In the genomic region with DNA sequence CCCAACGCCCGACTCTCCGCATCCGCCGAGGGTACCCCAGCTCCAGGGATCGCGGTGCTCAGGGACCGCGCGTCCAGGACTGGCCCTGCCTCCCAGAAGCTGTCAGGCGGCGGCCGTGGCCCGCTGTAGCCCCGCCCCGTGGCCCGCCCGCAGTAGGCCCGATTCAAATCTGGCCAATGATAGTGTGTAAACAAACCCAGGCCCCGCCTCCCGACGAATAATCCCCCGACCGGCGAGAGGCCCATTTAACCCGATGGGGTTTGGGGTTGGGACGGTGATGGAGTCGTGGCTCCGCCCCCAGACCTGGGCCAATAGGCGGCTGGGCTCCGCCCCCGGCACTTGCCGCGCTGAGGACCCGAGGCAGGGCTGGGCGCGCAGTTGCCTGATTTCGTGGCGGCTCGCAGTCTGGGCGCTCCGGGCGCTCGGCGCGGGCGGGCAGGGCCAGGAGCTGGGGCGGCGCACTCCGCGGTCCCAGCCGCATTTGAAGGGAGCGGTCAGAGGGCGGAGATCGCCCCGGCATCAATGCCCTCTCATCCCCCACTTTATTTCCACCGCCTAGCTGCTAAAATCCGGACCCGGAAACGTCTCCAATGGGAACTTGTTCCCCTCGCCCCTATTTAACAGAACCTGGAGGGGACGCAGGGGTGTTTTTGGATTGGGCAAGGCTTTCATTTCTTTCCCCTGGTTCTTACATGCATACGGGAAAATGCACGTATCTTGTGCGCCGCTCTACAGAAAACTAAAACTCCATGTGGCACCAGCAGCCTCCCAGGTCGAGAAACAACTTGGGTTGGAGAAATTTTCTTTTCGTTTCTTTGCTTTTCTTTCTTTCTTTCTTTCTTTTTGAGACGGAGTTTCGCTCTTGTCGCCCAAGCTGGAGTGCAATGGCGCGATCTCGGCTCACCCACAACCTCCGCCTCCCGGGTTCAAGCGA, we compare ENCODE assay signal across 8 cellular contexts. TPM values are rescaled to one million over a fixed set of nuclear protein-coding genes. Genes with fewer than 3 reads are reported as not detected.
DNase-seq lines count a peak whose midpoint lies in the region; ATAC-seq, FAIRE-seq and TF ChIP-seq lines count a peak whose summit lies in the region.

No MANE protein-coding gene starts in this region.

- ATAC-seq in GM18907 (IDR thresholded peaks at IDR 0.05; ENCODE audit: unreplicated experiment) (peak; percentile 91), HG03139 (IDR thresholded peaks at IDR 0.05; ENCODE audit: unreplicated experiment) (peak; percentile 94)

- FAIRE-seq in bronchial epithelial cell (lab: Jason Lieb, UNC) (no peak), small intestine (lab: Jason Lieb, UNC) (no peak)

- H3K27ac ChIP-seq in AG04450 (ENCODE audit: low read depth, low read length): peak overlapping the region; percentile 77
- H3K27ac ChIP-seq in WERI-Rb-1: peak overlapping the region; percentile 56
- H3K27ac ChIP-seq in small intestine (ENCODE audit: low read depth in 1 of 2, low read length in 1 of 2): peak overlapping the region; percentile 96

- no peak for TF ChIP-seq CTCF in AG04450 (IDR thresholded peaks at IDR 0.05; ENCODE audit: low read depth, low read length)
- TF ChIP-seq CTCF in WERI-Rb-1 (IDR thresholded peaks at IDR 0.05; ENCODE audit: low read depth, low read length): no peak
- TF ChIP-seq CTCF in bronchial epithelial cell (IDR thresholded peaks at IDR 0.05; ENCODE audit: insufficient read depth, low read length, severe bottlenecking): no peak

- H3K36me3 ChIP-seq in WERI-Rb-1 (no peaks in the 10 kb centered on the region), bronchial epithelial cell (ENCODE audit: control insufficient read depth, insufficient read depth, low read length) (no peaks in the 10 kb centered on the region), small intestine (ENCODE audit: control insufficient read depth in 2 of 2, insufficient read depth in 2 of 2, low read length in 2 of 2) (no peaks in the 10 kb centered on the region)

- CTCF ChIA-PET in AG04450 (lab: Charles Lee): interaction anchor here (1.2 kb wide), 1 partner anchor 85 kb away, joined by 9 read pairs; a partner anchor contains a TSS

- WGBS in small intestine, 3 donors: 2 to 3% (median 2%) methylated on average over 65 to 77 of the region's 77 CpGs

- no peaks in the 10 kb centered on the region for H3K4me1 ChIP-seq in small intestine (ENCODE audit: control insufficient read depth in 2 of 2, insufficient read depth in 1 of 2, low read depth in 1 of 2, low read length in 1 of 2)

- no peaks in the 10 kb centered on the region for H3K9me3 ChIP-seq in AG04450 (ENCODE audit: control insufficient read depth, insufficient read depth, low read length)
- H3K9me3 ChIP-seq in WERI-Rb-1 (ENCODE audit: severe bottlenecking): peaks cover 3% of the 10 kb centered on the region
- no peaks in the 10 kb centered on the region for H3K9me3 ChIP-seq in small intestine (ENCODE audit: control insufficient read depth, low read depth)

- POLR2A ChIA-PET in AG04450 (lab: Yijun Ruan, JAX): interaction anchor here (0.6 to 2.8 kb wide), 14 partner anchors 9 to 396 kb away, joined by 3 to 38 read pairs (median 4); a partner anchor contains a TSS

- DNase-seq in AG04450 (ENCODE audit: low read depth, low spot score) (peak; percentile 97), NCI-H2196 treated with DMSO at 0.1 percent for 48 hours (lab: John Stamatoyannopoulos, UW; ENCODE audit: unreplicated experiment) (peak; percentile 95), WERI-Rb-1 (peak; percentile 92), bronchial epithelial cell (ENCODE audit: low read depth) (peak; percentile 94), iPS-NIHi11 (ENCODE audit: low spot score) (peak; percentile 98), small intestine (peak; percentile 100)

- H3K4me3 ChIP-seq in AG04450 (ENCODE audit: low read depth, low read length) (peak overlapping the region; percentile 66), WERI-Rb-1 (ENCODE audit: low read depth, low read length) (peak overlapping the region; percentile 40), bronchial epithelial cell (ENCODE audit: low read depth, low read length) (peak overlapping the region; percentile 35), small intestine (ENCODE audit: low read depth in 1 of 2, low read length in 2 of 2) (peak overlapping the region; percentile 20 to 57)

- H3K27me3 ChIP-seq in AG04450 (ENCODE audit: control insufficient read depth, insufficient read depth, low read length) (no peaks in the 10 kb centered on the region), WERI-Rb-1 (ENCODE audit: insufficient read depth, low read depth, severe bottlenecking) (no peaks in the 10 kb centered on the region), bronchial epithelial cell (ENCODE audit: control insufficient read depth, insufficient read depth, low read length) (no peaks in the 10 kb centered on the region), small intestine (ENCODE audit: control insufficient read depth in 2 of 2, insufficient read depth in 2 of 2, low read length in 2 of 2) (no peaks in the 10 kb centered on the region)

RNA-seq across cellular contexts. Expression of a gene that starts 8.4 kb away (rescaled TPM):
- polyA plus RNA-seq in AG04450 (2011; rRNA removed): 0.65 and 0.72 TPM in 2 replicates
- 7.4 and 9.3 TPM in 2 replicates for polyA minus RNA-seq in AG04450 (2011; rRNA and poly(A)+ RNA removed)
- total RNA-seq in bronchial epithelial cell: 2.9 and 4.5 TPM in 2 replicates
- polyA plus RNA-seq in small intestine: 1 to 10 TPM; 4.3 to 8.7 (median 8.1) TPM

RNA-seq across cellular contexts. Expression of a gene that starts 27.6 kb away (rescaled TPM):
- polyA plus RNA-seq in AG04450 (2011; rRNA removed) (not detected in 2 replicates), small intestine (under 1 TPM in 1 of 3 donors, not detected in 2; 0.30 TPM)
- not detected in 2 replicates for polyA minus RNA-seq in AG04450 (2011; rRNA and poly(A)+ RNA removed)
- total RNA-seq in bronchial epithelial cell: not detected in 2 replicates

Comparison
In these comparisons a context has a peak if more than half of its experiments do, and no peak if none do; other contexts are left out.
1. Peak in every context shown above with its lines: DNase-seq, ATAC-seq, H3K4me3 ChIP-seq and H3K27ac ChIP-seq.